In the genomic region with DNA sequence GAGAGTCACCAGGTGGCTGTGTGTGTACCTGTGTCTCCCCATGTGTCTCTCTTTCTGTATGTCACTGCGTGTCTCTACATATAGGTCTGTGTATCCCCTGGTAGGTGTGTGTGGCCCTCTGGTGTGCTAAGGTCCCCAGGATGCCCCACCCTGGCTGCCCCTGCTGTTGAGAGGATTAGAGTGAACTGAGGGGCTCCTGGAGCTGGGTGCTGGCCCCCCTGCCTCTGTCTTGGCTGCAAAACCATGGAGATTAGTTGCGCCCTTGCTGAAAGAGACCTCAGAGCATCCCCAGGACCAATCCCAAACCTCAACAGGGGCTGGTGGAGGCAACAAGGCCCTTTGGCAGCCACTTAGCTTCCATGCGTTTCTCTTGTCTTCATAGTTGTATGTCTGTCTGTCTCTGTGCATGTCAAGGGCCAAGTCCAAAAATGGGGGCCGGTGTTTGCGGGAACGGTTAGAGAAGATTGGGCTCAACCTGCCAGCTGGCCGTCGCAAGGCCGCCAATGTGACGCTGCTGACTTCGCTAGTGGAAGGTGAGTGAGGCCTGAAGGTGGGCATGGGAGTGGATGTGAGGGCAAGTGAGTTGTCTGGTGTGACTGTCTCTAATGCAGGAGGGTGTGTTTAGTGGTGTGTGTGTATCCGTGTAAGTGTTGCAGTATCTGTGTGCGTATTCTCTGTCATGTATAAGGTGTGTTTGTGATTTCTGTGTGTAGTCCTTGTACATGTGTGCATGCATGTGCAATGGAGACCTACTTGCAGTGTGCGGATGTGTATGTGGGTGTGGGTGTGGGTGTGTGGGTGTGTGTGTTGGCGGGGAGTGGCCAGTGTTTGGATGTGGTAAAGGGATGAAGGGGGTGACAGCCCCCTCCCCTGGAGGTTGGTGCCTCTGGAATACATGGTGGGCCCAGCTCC, we compare ENCODE assay signal across 1 cellular context.
TF ChIP-seq lines count a peak whose summit lies in the region.

No MANE protein-coding gene starts in this region.

TF ChIP-seq in GM12891, 5 proteins besides CTCF, POLR2A, EP300 and RAD21:
- TF ChIP-seq TAF1 (IDR thresholded peaks at IDR 0.05; ENCODE audit: low read depth, low read length) (no peak), POLR2AphosphoS5 (IDR thresholded peaks at IDR 0.05; ENCODE audit: low read depth, low read length) (no peak), POU2F2 (IDR thresholded peaks at IDR 0.05; ENCODE audit: low read depth, low read length) (no peak), PAX5 (IDR thresholded peaks at IDR 0.05; ENCODE audit: insufficient read depth, low read length, severe bottlenecking) (no peak), SPI1 (IDR thresholded peaks at IDR 0.05; ENCODE audit: low read depth, low read length) (no peak)
